Comparison of ENCODE assay signal across 1 cellular context in genomic region chr6:139480356-139480833, GRCh38.
TF ChIP-seq lines count a peak whose summit lies in the region.

No MANE protein-coding gene starts in this region.

TF ChIP-seq in GM23338, 12 proteins besides CTCF, POLR2A, EP300 and RAD21 (continued from another document):
- TF ChIP-seq, protein P1, sequence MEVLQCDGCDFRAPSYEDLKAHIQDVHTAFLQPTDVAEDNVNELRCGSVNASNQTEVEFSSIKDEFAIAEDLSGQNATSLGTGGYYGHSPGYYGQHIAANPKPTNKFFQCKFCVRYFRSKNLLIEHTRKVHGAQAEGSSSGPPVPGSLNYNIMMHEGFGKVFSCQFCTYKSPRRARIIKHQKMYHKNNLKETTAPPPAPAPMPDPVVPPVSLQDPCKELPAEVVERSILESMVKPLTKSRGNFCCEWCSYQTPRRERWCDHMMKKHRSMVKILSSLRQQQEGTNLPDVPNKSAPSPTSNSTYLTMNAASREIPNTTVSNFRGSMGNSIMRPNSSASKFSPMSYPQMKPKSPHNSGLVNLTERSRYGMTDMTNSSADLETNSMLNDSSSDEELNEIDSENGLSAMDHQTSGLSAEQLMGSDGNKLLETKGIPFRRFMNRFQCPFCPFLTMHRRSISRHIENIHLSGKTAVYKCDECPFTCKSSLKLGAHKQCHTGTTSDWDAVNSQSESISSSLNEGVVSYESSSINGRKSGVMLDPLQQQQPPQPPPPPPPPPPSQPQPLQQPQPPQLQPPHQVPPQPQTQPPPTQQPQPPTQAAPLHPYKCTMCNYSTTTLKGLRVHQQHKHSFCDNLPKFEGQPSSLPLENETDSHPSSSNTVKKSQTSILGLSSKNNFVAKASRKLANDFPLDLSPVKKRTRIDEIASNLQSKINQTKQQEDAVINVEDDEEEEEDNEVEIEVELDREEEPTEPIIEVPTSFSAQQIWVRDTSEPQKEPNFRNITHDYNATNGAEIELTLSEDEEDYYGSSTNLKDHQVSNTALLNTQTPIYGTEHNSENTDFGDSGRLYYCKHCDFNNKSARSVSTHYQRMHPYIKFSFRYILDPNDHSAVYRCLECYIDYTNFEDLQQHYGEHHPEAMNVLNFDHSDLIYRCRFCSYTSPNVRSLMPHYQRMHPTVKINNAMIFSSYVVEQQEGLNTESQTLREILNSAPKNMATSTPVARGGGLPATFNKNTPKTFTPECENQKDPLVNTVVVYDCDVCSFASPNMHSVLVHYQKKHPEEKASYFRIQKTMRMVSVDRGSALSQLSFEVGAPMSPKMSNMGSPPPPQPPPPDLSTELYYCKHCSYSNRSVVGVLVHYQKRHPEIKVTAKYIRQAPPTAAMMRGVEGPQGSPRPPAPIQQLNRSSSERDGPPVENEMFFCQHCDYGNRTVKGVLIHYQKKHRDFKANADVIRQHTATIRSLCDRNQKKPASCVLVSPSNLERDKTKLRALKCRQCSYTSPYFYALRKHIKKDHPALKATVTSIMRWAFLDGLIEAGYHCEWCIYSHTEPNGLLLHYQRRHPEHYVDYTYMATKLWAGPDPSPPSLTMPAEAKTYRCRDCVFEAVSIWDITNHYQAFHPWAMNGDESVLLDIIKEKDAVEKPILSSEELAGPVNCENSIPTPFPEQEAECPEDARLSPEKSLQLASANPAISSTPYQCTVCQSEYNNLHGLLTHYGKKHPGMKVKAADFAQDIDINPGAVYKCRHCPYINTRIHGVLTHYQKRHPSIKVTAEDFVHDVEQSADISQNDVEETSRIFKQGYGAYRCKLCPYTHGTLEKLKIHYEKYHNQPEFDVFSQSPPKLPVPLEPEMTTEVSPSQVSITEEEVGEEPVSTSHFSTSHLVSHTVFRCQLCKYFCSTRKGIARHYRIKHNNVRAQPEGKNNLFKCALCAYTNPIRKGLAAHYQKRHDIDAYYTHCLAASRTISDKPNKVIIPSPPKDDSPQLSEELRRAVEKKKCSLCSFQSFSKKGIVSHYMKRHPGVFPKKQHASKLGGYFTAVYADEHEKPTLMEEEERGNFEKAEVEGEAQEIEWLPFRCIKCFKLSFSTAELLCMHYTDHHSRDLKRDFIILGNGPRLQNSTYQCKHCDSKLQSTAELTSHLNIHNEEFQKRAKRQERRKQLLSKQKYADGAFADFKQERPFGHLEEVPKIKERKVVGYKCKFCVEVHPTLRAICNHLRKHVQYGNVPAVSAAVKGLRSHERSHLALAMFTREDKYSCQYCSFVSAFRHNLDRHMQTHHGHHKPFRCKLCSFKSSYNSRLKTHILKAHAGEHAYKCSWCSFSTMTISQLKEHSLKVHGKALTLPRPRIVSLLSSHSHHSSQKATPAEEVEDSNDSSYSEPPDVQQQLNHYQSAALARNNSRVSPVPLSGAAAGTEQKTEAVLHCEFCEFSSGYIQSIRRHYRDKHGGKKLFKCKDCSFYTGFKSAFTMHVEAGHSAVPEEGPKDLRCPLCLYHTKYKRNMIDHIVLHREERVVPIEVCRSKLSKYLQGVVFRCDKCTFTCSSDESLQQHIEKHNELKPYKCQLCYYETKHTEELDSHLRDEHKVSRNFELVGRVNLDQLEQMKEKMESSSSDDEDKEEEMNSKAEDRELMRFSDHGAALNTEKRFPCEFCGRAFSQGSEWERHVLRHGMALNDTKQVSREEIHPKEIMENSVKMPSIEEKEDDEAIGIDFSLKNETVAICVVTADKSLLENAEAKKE (CRISPR knock-in tag; IDR thresholded peaks at IDR 0.05) = no peak
- TF ChIP-seq ZNF331 (CRISPR knock-in tag; IDR thresholded peaks at IDR 0.05; ENCODE audit: low read depth) (no peak), NANOG (IDR thresholded peaks at IDR 0.05; ENCODE audit: borderline replicate concordance) (no peak), ZNF114 (CRISPR knock-in tag; IDR thresholded peaks at IDR 0.05) (no peak), REST (IDR thresholded peaks at IDR 0.05; ENCODE audit: unreplicated experiment) (no peak)
